10 cellular contexts compared by ENCODE assay signal in the genomic region with DNA sequence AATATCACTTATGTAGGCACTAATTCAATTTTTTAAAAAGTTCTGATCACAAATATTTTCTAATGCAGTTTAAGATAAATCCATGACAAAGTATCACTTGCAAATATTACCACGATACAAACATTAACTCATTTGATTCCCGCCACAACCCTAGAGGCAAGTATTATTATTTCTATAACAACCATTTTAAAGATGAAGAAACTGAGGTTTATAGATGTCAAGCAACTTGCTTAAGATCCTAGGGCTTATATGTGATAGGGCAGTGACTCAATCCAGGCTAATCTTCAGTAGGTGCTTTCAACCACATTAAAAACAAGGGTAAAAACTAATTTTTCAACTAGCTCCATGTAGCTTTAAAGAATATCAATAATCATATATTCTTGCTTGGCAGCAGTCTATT. TPM values are rescaled to one million over a fixed set of nuclear protein-coding genes. Genes with fewer than 3 reads are reported as not detected.
DNase-seq lines count a peak whose midpoint lies in the region; ATAC-seq, FAIRE-seq and TF ChIP-seq lines count a peak whose summit lies in the region.
"Had no signal": no experiment of that assay in that cellular context is flagged by ENCODE, and none has a peak within 500 bp of the region (broad histone marks: within the 10 kb centered on the region; RNA-seq: fewer than 3 reads in every experiment).

No MANE protein-coding gene starts in this region.

- no TSS peak for BruUV-seq in HepG2 (replicated peaks; lab: Mats Ljungman, UMichigan)

- no peak for TF ChIP-seq RAD21 in HepG2 (CRISPR knock-in tag; IDR thresholded peaks at IDR 0.05)

- H3K4me3 ChIP-seq in adipocyte (ENCODE audit: low read length) (peak overlapping the region; percentile 97), HepG2 (replicated peaks in 1 of 3; ENCODE audit: insufficient read depth in 1 of 3, low read depth in 2 of 3, low read length in 3 of 3) (peak overlapping the region; percentile 90 to 99 (median 97); a peak in 5 of 6 replicates)

- POLR2A ChIA-PET in HepG2 (lab: Yijun Ruan, JAX): no interaction called here

- peak overlapping the region; percentile 79 for H3K4me2 ChIP-seq in HepG2 (ENCODE audit: low read depth, low read length)

- H3K4me1 ChIP-seq in adipocyte (ENCODE audit: control insufficient read depth, insufficient read depth, low read length): peaks cover 21% of the 10 kb centered on the region
- H3K4me1 ChIP-seq in HepG2 (ENCODE audit: insufficient read depth, low read length): peaks cover 45% of the 10 kb centered on the region

- TF ChIP-seq EP300 in HepG2 (IDR thresholded peaks at IDR 0.05; ENCODE audit: low read depth in 2 of 2, low read length in 2 of 2) (no peak), HepG2 (CRISPR knock-in tag; IDR thresholded peaks at IDR 0.05; ENCODE audit: borderline replicate concordance) (no peak)

- intact Hi-C loops in HepG2 (cut with micrococcal nuclease; ENCODE audit: unreplicated experiment): loop anchor here (10.0 kb wide), 1 partner anchor 1076 kb away; no protein-coding TSS in a partner anchor

- FAIRE-seq in HepG2 (lab: Jason Lieb, UNC): no peak

- no peak for ATAC-seq in stimulated activated naive CD8-positive, alpha-beta T cell treated with anti-CD3 and anti-CD28 coated beads, Interleukin-15, Interleukin-2, amounts not matched to agents 100 U/mL and 50 U/mL, for 24 hours
- ATAC-seq in HepG2 (no peak), HG03442 (IDR thresholded peaks at IDR 0.05; ENCODE audit: unreplicated experiment) (no peak), HG03378 (IDR thresholded peaks at IDR 0.05; ENCODE audit: unreplicated experiment) (no peak)

- H3K27me3 Mint-ChIP-seq in stimulated activated naive CD8-positive, alpha-beta T cell treated with anti-CD3 and anti-CD28 coated beads, Interleukin-15, Interleukin-2, amounts not matched to agents 100 ng/mL and 50 ng/mL, for 24 hours: no peaks in the 10 kb centered on the region

- H3K9me3 Mint-ChIP-seq in stimulated activated naive CD8-positive, alpha-beta T cell treated with anti-CD3 and anti-CD28 coated beads, Interleukin-15, Interleukin-2, amounts not matched to agents 100 ng/mL and 50 ng/mL, for 24 hours: no peaks in the 10 kb centered on the region

- H3K27me3 ChIP-seq in adipocyte (replicated peaks; ENCODE audit: control insufficient read depth, insufficient read depth, low read length) (no peaks in the 10 kb centered on the region), HepG2 (ENCODE audit: control insufficient read depth in 1 of 2, insufficient read depth in 2 of 2, low read length in 2 of 2) (no peaks in the 10 kb centered on the region)

- peak overlapping the region; percentile 90 for H3K4me3 Mint-ChIP-seq in stimulated activated naive CD8-positive, alpha-beta T cell treated with anti-CD3 and anti-CD28 coated beads, Interleukin-15, Interleukin-2, amounts not matched to agents 100 ng/mL and 50 ng/mL, for 24 hours

- H3K36me3 Mint-ChIP-seq in stimulated activated naive CD8-positive, alpha-beta T cell treated with anti-CD3 and anti-CD28 coated beads, Interleukin-15, Interleukin-2, amounts not matched to agents 100 ng/mL and 50 ng/mL, for 24 hours (ENCODE audit: low read depth): peaks cover 22% of the 10 kb centered on the region

- CTCF ChIA-PET in HepG2 (lab: Yijun Ruan, JAX; ENCODE audit: low intra/inter-chr PET ratio, low total read pairs): no interaction called here

- in situ Hi-C loops in HepG2 (cut with HindIII; ENCODE audit: extremely low pct_ligation_motif_present, low pct_unique_long_range_greater_than_20kb): no loop called here

- no peak overlapping the region for H3K27ac ChIP-seq in HepG2 (ENCODE audit: extremely low read length, insufficient read depth, low read length)

- peaks cover 39% of the 10 kb centered on the region for H3K4me1 Mint-ChIP-seq in stimulated activated naive CD8-positive, alpha-beta T cell treated with anti-CD3 and anti-CD28 coated beads, Interleukin-15, Interleukin-2, amounts not matched to agents 100 ng/mL and 50 ng/mL, for 24 hours (ENCODE audit: low read depth)

- TF ChIP-seq POLR2A in HepG2 (IDR thresholded peaks at IDR 0.05; ENCODE audit: insufficient read depth in 1 of 2, low read depth in 2 of 2, low read length in 2 of 2): no peak

- no peak for TF ChIP-seq CTCF in HepG2 (CRISPR knock-in tag; IDR thresholded peaks at IDR 0.05)

- H3K9me3 ChIP-seq in adipocyte (ENCODE audit: control insufficient read depth, low read length) (no peaks in the 10 kb centered on the region), HepG2 (ENCODE audit: low read length) (no peaks in the 10 kb centered on the region)

- no peak overlapping the region for H3K27ac Mint-ChIP-seq in stimulated activated naive CD8-positive, alpha-beta T cell treated with anti-CD3 and anti-CD28 coated beads, Interleukin-15, Interleukin-2, amounts not matched to agents 100 ng/mL and 50 ng/mL, for 24 hours

- H3K9ac ChIP-seq in adipocyte (ENCODE audit: low read length) (peak overlapping the region; percentile 99), HepG2 (ENCODE audit: insufficient read depth, low read depth, low read length) (no peak overlapping the region)

- H3K79me2 ChIP-seq in HepG2 (ENCODE audit: insufficient read depth, low read length): peaks cover 52% of the 10 kb centered on the region

- H4K20me1 ChIP-seq in HepG2 (ENCODE audit: insufficient read depth, low read length): peaks cover 11% of the 10 kb centered on the region; the same call in 1 of the 2 replicates

- no peak for DNase-seq in stimulated activated naive CD8-positive, alpha-beta T cell treated with anti-CD3 and anti-CD28 coated beads, Interleukin-15, Interleukin-2, amounts not matched to agents 100 U/mL and 50 U/mL, for 24 hours
- DNase-seq in adipocyte (ENCODE audit: low read depth) (peak; percentile 22), HepG2 (ENCODE audit: low spot score) (no peak), NCI-H2196 (lab: John Stamatoyannopoulos, UW; ENCODE audit: unreplicated experiment) (no peak), KG1 (lab: John Stamatoyannopoulos, UW) (no peak)
- DNase-seq: activated CD8-positive, alpha-beta memory T cell treated with anti-CD3 and anti-CD28 coated beads, Interleukin-2, amount 50 U/mL, for 4 hours; NCI-H2107 had no signal

- no peak overlapping the region for H2AFZ ChIP-seq in HepG2 (ENCODE audit: low read length)

- 95% methylated on average over 2 of the region's 2 CpGs for WGBS in HepG2 (ENCODE audit: low lambda C conversion rate)

- H3K36me3 ChIP-seq in adipocyte (ENCODE audit: control insufficient read depth, insufficient read depth, low read length, severe bottlenecking) (peaks cover 8% of the 10 kb centered on the region), HepG2 (replicated peaks in 1 of 2; ENCODE audit: control insufficient read depth in 1 of 2, insufficient read depth in 2 of 2, low read length in 2 of 2) (peaks cover 4% of the 10 kb centered on the region in 2 experiments; a peak in 3 of 5 replicates)

TF ChIP-seq in HepG2, 621 proteins besides CTCF, POLR2A, EP300 and RAD21:
- no peak for TF ChIP-seq ZBTB2 (CRISPR knock-in tag; IDR thresholded peaks at IDR 0.05; ENCODE audit: low read depth)
- TF ChIP-seq ZNF629 (CRISPR knock-in tag; conservative IDR thresholded peaks at IDR 0.05): peak; percentile 42; the same call in 1 of the 2 replicates

RNA-seq across cellular contexts. Expression of gene DYNC1LI1, which starts 1.7 kb away (rescaled TPM):
- 37.1 and 51.6 TPM in 2 replicates for total RNA-seq in HepG2 (2016; rRNA removed; fragmentation: Illumina TruSeq; extraction: Trizol)
- 33.6 and 36.9 TPM in 2 replicates for total RNA-seq in HepG2 (2016; cell fraction: cytosol; rRNA removed; fragmentation: Illumina TruSeq; extraction: Trizol; ENCODE audit: low read depth)
- total RNA-seq in HepG2 (2016; cell fraction: insoluble cytoplasmic fraction; rRNA removed; fragmentation: Illumina TruSeq; extraction: Trizol): 39.2 and 45.8 TPM in 2 replicates
- total RNA-seq in HepG2 (2016; cell fraction: membrane; rRNA removed; fragmentation: Illumina TruSeq; extraction: Trizol): 14.4 and 17.4 TPM in 2 replicates
- total RNA-seq in HepG2 (2016; cell fraction: nucleus; rRNA removed; fragmentation: Illumina TruSeq; extraction: Trizol): 25.8 and 26.3 TPM in 2 replicates
- 10.5 and 13.4 TPM in 2 replicates for polyA plus RNA-seq in HepG2 (2011; rRNA removed)
- polyA plus RNA-seq in HepG2 (2011; cell fraction: cytosol; rRNA removed): 6.3 and 7.7 TPM in 2 replicates
- polyA plus RNA-seq in HepG2 (2011; cell fraction: nucleus; rRNA removed): 5.8 and 6.5 TPM in 2 replicates
- polyA plus RNA-seq in HepG2 (2012): 18.4 and 21.5 TPM in 2 replicates
- polyA plus RNA-seq in HepG2 (2016; cell fraction: cytosol; fragmentation: Illumina TruSeq; extraction: Trizol; ENCODE audit: low read depth): 3.1 and 3.3 TPM in 2 replicates
- 48.8 and 52.8 TPM in 2 replicates for polyA plus RNA-seq in HepG2 (2016; cell fraction: insoluble cytoplasmic fraction; fragmentation: Illumina TruSeq; extraction: Trizol; ENCODE audit: low read depth)
- polyA plus RNA-seq in HepG2 (2016; cell fraction: membrane; fragmentation: Illumina TruSeq; extraction: Trizol; ENCODE audit: low read depth): 6.3 TPM in 2 replicates
- 23.4 and 26.9 TPM in 2 replicates for polyA plus RNA-seq in HepG2 (2016; cell fraction: nucleus; fragmentation: Illumina TruSeq; extraction: Trizol; ENCODE audit: insufficient read depth, low read depth)
- 10.8 and 15.6 TPM in 2 replicates for polyA minus RNA-seq in HepG2 (2011; rRNA and poly(A)+ RNA removed; ENCODE audit: low replicate concordance)
- 8.9 and 10.4 TPM in 2 replicates for polyA minus RNA-seq in HepG2 (2011; cell fraction: cytosol; rRNA and poly(A)+ RNA removed)
- polyA minus RNA-seq in HepG2 (2011; cell fraction: nucleus; rRNA and poly(A)+ RNA removed): 26.1 and 27.7 TPM in 2 replicates
